Comparison of ENCODE assay signal across 1 cellular context in genomic region chr5:154756203-154756870, GRCh38.
TF ChIP-seq lines count a peak whose summit lies in the region.

No MANE protein-coding gene starts in this region.

TF ChIP-seq in GM12878, 131 proteins besides CTCF, POLR2A, EP300 and RAD21:
- TF ChIP-seq ZBTB40 (IDR thresholded peaks at IDR 0.05; ENCODE audit: borderline replicate concordance) = no peak
- TF ChIP-seq NFXL1 (IDR thresholded peaks at IDR 0.05; ENCODE audit: borderline replicate concordance) = no peak
- no peak for TF ChIP-seq TCF3 (IDR thresholded peaks at IDR 0.05; ENCODE audit: borderline replicate concordance, insufficient read depth, low read depth, low read length)
- TF ChIP-seq NR2C1 (IDR thresholded peaks at IDR 0.05) = no peak
- TF ChIP-seq CBFB (IDR thresholded peaks at IDR 0.05; ENCODE audit: low read depth) = 0 out of 2 replicates have a peak, but pooled peaks have one; percentile 23
- TF ChIP-seq NKRF (conservative IDR thresholded peaks at IDR 0.05) = 0 out of 2 replicates have a peak, but pooled peaks have one; percentile 10
- TF ChIP-seq GATAD2B (conservative IDR thresholded peaks at IDR 0.05; ENCODE audit: low read depth) = peak; percentile 26; the same call in 1 of the 2 replicates
- TF ChIP-seq FOXM1 (IDR thresholded peaks at IDR 0.05; ENCODE audit: low read depth, low read length) = no peak
- 0 out of 2 replicates have a peak, but pooled peaks have one; percentile 51 for TF ChIP-seq MLLT1 (IDR thresholded peaks at IDR 0.05)
- no peak for TF ChIP-seq SMAD1 (IDR thresholded peaks at IDR 0.05; ENCODE audit: low read depth, partially characterized antibody)
- TF ChIP-seq TAF1 (IDR thresholded peaks at IDR 0.05; ENCODE audit: borderline replicate concordance, low read depth, low read length) = peak; percentile 32; the same call in 1 of the 2 replicates
- no peak for TF ChIP-seq HSF1 (IDR thresholded peaks at IDR 0.05; ENCODE audit: low read depth, low read length)
- TF ChIP-seq YY1 (IDR thresholded peaks at IDR 0.05; ENCODE audit: low read depth, low read length) = no peak
- TF ChIP-seq SRF (IDR thresholded peaks at IDR 0.05; ENCODE audit: low read depth in 2 of 2, low read length in 2 of 2) = no peak
- no peak for TF ChIP-seq NR2F1 (conservative IDR thresholded peaks at IDR 0.05)
- TF ChIP-seq RUNX3 (IDR thresholded peaks at IDR 0.05; ENCODE audit: low read length) = peak; percentile 25
- peak; percentile 21; the same call in 1 of the 2 replicates for TF ChIP-seq MTA2 (IDR thresholded peaks at IDR 0.05; ENCODE audit: low read depth)
- peak; percentile 17 for TF ChIP-seq MEF2B (IDR thresholded peaks at IDR 0.05; ENCODE audit: partially characterized antibody, poor library complexity, severe bottlenecking)
- no peak for TF ChIP-seq BCL3 (IDR thresholded peaks at IDR 0.05; ENCODE audit: borderline replicate concordance, insufficient read depth, low read depth, low read length, poor library complexity, severe bottlenecking)
- TF ChIP-seq EED (IDR thresholded peaks at IDR 0.05; ENCODE audit: low read depth) = 0 out of 2 replicates have a peak, but pooled peaks have one; percentile 13
- peak in 1 of 2 experiments; percentile 3; a peak in 1 of 4 replicates for TF ChIP-seq BHLHE40 (IDR thresholded peaks at IDR 0.05; ENCODE audit: borderline replicate concordance in 1 of 2, low read depth in 2 of 2, low read length in 1 of 2)
TF ChIP-seq in GM12878: peak in this region for 10.
